8 cellular contexts compared by ENCODE assay signal in genomic region chr17:77423589-77424451, GRCh38.
DNase-seq lines count a peak whose midpoint lies in the region; ATAC-seq and TF ChIP-seq lines count a peak whose summit lies in the region.

No MANE protein-coding gene starts in this region.

- TF ChIP-seq POLR2A in breast epithelium (IDR thresholded peaks at IDR 0.05) = no peak
- no peak for TF ChIP-seq POLR2A in stomach (IDR thresholded peaks at IDR 0.05)

- no peak for ATAC-seq in HG03342 (IDR thresholded peaks at IDR 0.05; ENCODE audit: unreplicated experiment)

- TF ChIP-seq EP300 in stomach (IDR thresholded peaks at IDR 0.05) = peak; percentile 81

- H3K27ac ChIP-seq in breast epithelium (peak overlapping the region; percentile 94 to 96), stomach (peak overlapping the region; percentile 85 to 93 (median 91))

- peak; percentile 65 for DNase-seq in HT1080 (ENCODE audit: low read depth)
- peak; percentile 83 to 85 for DNase-seq in breast epithelium (ENCODE audit: low spot score in 2 of 2)
- DNase-seq in kidney tubule cell (ENCODE audit: low spot score) = peak; percentile 93
- DNase-seq in stomach = peak; percentile 83
- no peak for DNase-seq in effector CD8-positive, alpha-beta T cell (lab: John Stamatoyannopoulos, UW)
- DNase-seq in HuH-7 (ENCODE audit: low spot score) = no peak
- no peak for DNase-seq in GM20000 (ENCODE audit: low spot score)

- H3K36me3 ChIP-seq in breast epithelium (no peaks in the 10 kb centered on the region), stomach (peaks cover 0 to 4% (median 0%) of the 10 kb centered on the region in 4 donors)

- no peaks in the 10 kb centered on the region for H3K9me3 ChIP-seq in breast epithelium
- H3K9me3 ChIP-seq in stomach = no peaks in the 10 kb centered on the region

- TF ChIP-seq CTCF in breast epithelium (IDR thresholded peaks at IDR 0.05) (no peak), stomach (IDR thresholded peaks at IDR 0.05) (no peak), GM20000 (IDR thresholded peaks at IDR 0.05; ENCODE audit: extremely low read depth, missing control alignments) (no peak)

- H3K4me3 ChIP-seq in breast epithelium (peak overlapping the region in 1 of 3 donors; percentile 44), stomach (no peak overlapping the region)

- H3K27me3 ChIP-seq in breast epithelium (no peaks in the 10 kb centered on the region), stomach (no peaks in the 10 kb centered on the region)

- 43 to 61% (median 50%) methylated on average over 28 to 31 of the region's 31 CpGs for whole genome bisulfite sequencing in stomach, 5 donors

- intact Hi-C loops in breast epithelium (cut with DNase I; ENCODE audit: low total_unique reads) (loop anchor here (10.0 kb wide), 1 partner anchor 99 kb away; no protein-coding TSS in a partner anchor), stomach (cut with DNase I; ENCODE audit: low total_unique reads) (no loop called here)

- peaks cover 77 to 78% of the 10 kb centered on the region in 2 donors for H3K4me1 ChIP-seq in breast epithelium
- peaks cover 97 to 100% (median 99%) of the 10 kb centered on the region in 4 donors for H3K4me1 ChIP-seq in stomach

Comparison
In these comparisons a context has a peak if more than half of its experiments do, and no peak if none do; other contexts are left out.
1. DNase-seq: peak in HT1080 (single experiment), breast epithelium (2 of 2), kidney tubule cell (single experiment) and stomach (single experiment); none in effector CD8-positive, alpha-beta T cell (single experiment), HuH-7 (single experiment) and GM20000 (single experiment).